Comparison of ENCODE assay signal across 19 cellular contexts in genomic region chr5:179207920-179208705, GRCh38.
DNase-seq lines count a peak whose midpoint lies in the region; ATAC-seq, FAIRE-seq and TF ChIP-seq lines count a peak whose summit lies in the region.
"Had no signal": no experiment of that assay in that cellular context is flagged by ENCODE, and none has a peak within 500 bp of the region (broad histone marks: within the 10 kb centered on the region; RNA-seq: fewer than 3 reads in every experiment).

No MANE protein-coding gene starts in this region.

- BruUV-seq in K562 (replicated peaks; lab: Mats Ljungman, UMichigan) = no TSS peak

- no peaks in the 10 kb centered on the region for H3K4me1 ChIP-seq in right atrium auricular region
- peaks cover 0 to 4% of the 10 kb centered on the region in 2 experiments; a peak in 2 of 5 replicates for H3K4me1 ChIP-seq in K562 (replicated peaks in 1 of 2; ENCODE audit: control insufficient read depth in 2 of 2, insufficient read depth in 2 of 2, low read length in 2 of 2)
- no peaks in the 10 kb centered on the region for H3K4me1 ChIP-seq in psoas muscle
- peaks cover 12% of the 10 kb centered on the region for H3K4me1 ChIP-seq in GM23248 (ENCODE audit: insufficient read depth)
- no peaks in the 10 kb centered on the region for H3K4me1 ChIP-seq in stomach

- intact Hi-C loops in Right ventricle myocardium superior (cut with DNase I) = no loop called here
- intact Hi-C loops in K562 (cut with micrococcal nuclease) = no loop called here
- intact Hi-C loops in psoas muscle (cut with DNase I) = no loop called here
- intact Hi-C loops in stomach (cut with DNase I; ENCODE audit: low total_unique reads) = no loop called here

- no peak for FAIRE-seq in K562 (lab: Jason Lieb, UNC)
- FAIRE-seq: GM12892, GM18507 had no signal

- H3K27me3 Mint-ChIP-seq in glutamatergic neuron (ENCODE audit: unreplicated experiment) = peaks cover 9% of the 10 kb centered on the region

- no peaks in the 10 kb centered on the region for H3K36me3 Mint-ChIP-seq in glutamatergic neuron (ENCODE audit: unreplicated experiment)
- H3K36me3 Mint-ChIP-seq: CD14-positive monocyte; CD4-positive, alpha-beta memory T cell had no signal

- POLR2A ChIA-PET in K562 (lab: Yijun Ruan, JAX) = interaction anchor here (0.8 to 1.0 kb wide), 2 partner anchors 64 to 212 kb away, joined by 3 read pairs; no protein-coding TSS in a partner anchor

- H3K4me3 ChIP-seq in right atrium auricular region (no peak overlapping the region), K562 (no peak overlapping the region), psoas muscle (no peak overlapping the region), GM23248 (no peak overlapping the region), stomach (no peak overlapping the region)
- H3K4me3 ChIP-seq: BLaER1 had no signal

- no peaks in the 10 kb centered on the region for H3K9me1 ChIP-seq in K562 (ENCODE audit: control insufficient read depth, insufficient read depth, low read length)

- no peak for TF ChIP-seq RAD21 in K562 (CRISPR knock-in tag; conservative IDR thresholded peaks at IDR 0.05 in 1 of 2, IDR thresholded peaks at IDR 0.05 in 1 of 2)

- peaks cover 15% of the 10 kb centered on the region for H3K4me1 Mint-ChIP-seq in glutamatergic neuron (ENCODE audit: low read depth, unreplicated experiment)
- H3K4me1 Mint-ChIP-seq: CD14-positive monocyte; CD4-positive, alpha-beta memory T cell had no signal

- in situ Hi-C loops in K562 (cut with MboI) (no loop called here), GM23248 (cut with MboI) (no loop called here)

- H3K36me3 ChIP-seq in right atrium auricular region = no peaks in the 10 kb centered on the region
- H3K36me3 ChIP-seq in K562 (ENCODE audit: control insufficient read depth, insufficient read depth, low read length) = no peaks in the 10 kb centered on the region
- no peaks in the 10 kb centered on the region for H3K36me3 ChIP-seq in psoas muscle (ENCODE audit: insufficient read depth in 1 of 2, low read depth in 1 of 2)
- no peaks in the 10 kb centered on the region for H3K36me3 ChIP-seq in GM23248 (ENCODE audit: low read depth)
- H3K36me3 ChIP-seq in stomach = no peaks in the 10 kb centered on the region
- H3K36me3 ChIP-seq: BLaER1 had no signal

- TF ChIP-seq EP300 in K562 (IDR thresholded peaks at IDR 0.05; ENCODE audit: low read length) (no peak), stomach (IDR thresholded peaks at IDR 0.05) (no peak)

- TF ChIP-seq POLR2A in K562 (conservative IDR thresholded peaks at IDR 0.05) (no peak), stomach (IDR thresholded peaks at IDR 0.05) (no peak)

- CTCF ChIA-PET in K562 (lab: Yijun Ruan, JAX; ENCODE audit: low intra/inter-chr PET ratio) = no interaction called here

- H4K20me1 ChIP-seq in K562 (replicated peaks; ENCODE audit: control insufficient read depth, insufficient read depth, low read length) = no peaks in the 10 kb centered on the region; the same call in 1 of the 2 replicates
- no peaks in the 10 kb centered on the region; the same call in 1 of the 2 replicates for H4K20me1 ChIP-seq in GM23248 (ENCODE audit: insufficient read depth)
- H4K20me1 ChIP-seq: BLaER1 had no signal

- peaks cover 4% of the 10 kb centered on the region for H3K9me3 Mint-ChIP-seq in glutamatergic neuron (ENCODE audit: unreplicated experiment)
- H3K9me3 Mint-ChIP-seq: CD4-positive, alpha-beta memory T cell; H9 had no signal

- H3K9me3 ChIP-seq in right atrium auricular region = no peaks in the 10 kb centered on the region
- no peaks in the 10 kb centered on the region for H3K9me3 ChIP-seq in K562 (replicated peaks; ENCODE audit: control insufficient read depth, insufficient read depth, low read depth, low read length)
- H3K9me3 ChIP-seq in psoas muscle = no peaks in the 10 kb centered on the region
- H3K9me3 ChIP-seq in GM23248 (ENCODE audit: low read depth) = no peaks in the 10 kb centered on the region
- no peaks in the 10 kb centered on the region for H3K9me3 ChIP-seq in stomach
- H3K9me3 ChIP-seq: BLaER1 had no signal

- TF ChIP-seq CTCF in right atrium auricular region (IDR thresholded peaks at IDR 0.05) (no peak), K562 (IDR thresholded peaks at IDR 0.05 in 2 of 3, conservative IDR thresholded peaks at IDR 0.05 in 1 of 3; ENCODE audit: insufficient read depth in 2 of 3, low read depth in 1 of 3, low read length in 3 of 3) (no peak), glutamatergic neuron (IDR thresholded peaks at IDR 0.05; ENCODE audit: partially characterized antibody, unreplicated experiment) (no peak), psoas muscle (IDR thresholded peaks at IDR 0.05) (no peak), stomach (IDR thresholded peaks at IDR 0.05) (no peak)

- DNase-seq in Right ventricle myocardium superior (peak; percentile 24), right atrium auricular region (ENCODE audit: low spot score) (no peak), K562 (ENCODE audit: extremely low read depth in 1 of 4, low spot score in 3 of 4) (no peak), glutamatergic neuron (peak; percentile 5), psoas muscle (peak; percentile 8 to 45), GM23248 (no peak), stomach (no peak)
- DNase-seq: 8988T; CD4-positive, alpha-beta memory T cell; DMS153; DMS79; GDM1; GOT3; H9 had no signal

- H3K27me3 ChIP-seq in right atrium auricular region (no peaks in the 10 kb centered on the region), K562 (ENCODE audit: control insufficient read depth in 2 of 2, insufficient read depth in 2 of 2, low read length in 2 of 2) (peaks cover 11 to 62% of the 10 kb centered on the region in 2 experiments; a peak in 4 of 5 replicates), psoas muscle (ENCODE audit: insufficient read depth in 3 of 3, low read length in 2 of 3) (no peaks in the 10 kb centered on the region), GM23248 (replicated peaks; ENCODE audit: insufficient read depth) (no peaks in the 10 kb centered on the region), stomach (peaks cover 0 to 2% (median 0%) of the 10 kb centered on the region in 3 donors)
- H3K27me3 ChIP-seq: BLaER1 had no signal

- WGBS in K562 (ENCODE audit: insufficient coverage, low coverage, missing lambda C conversion rate) = 0% methylated on average over 16 of the region's 22 CpGs
- WGBS in psoas muscle, 3 donors = 84 to 89% (median 89%) methylated on average over 22 of the region's 22 CpGs
- 90 to 93% methylated on average over 17 to 19 of the region's 22 CpGs for WGBS in GM23248 (ENCODE audit: low coverage in 1 of 2, low lambda C conversion rate in 2 of 2, missing lambda C conversion rate in 2 of 2), 2 experiments
- WGBS in stomach, 5 donors = 77 to 84% (median 78%) methylated on average over 6 to 22 of the region's 22 CpGs

- no peak overlapping the region for H3K4me3 Mint-ChIP-seq in glutamatergic neuron (ENCODE audit: unreplicated experiment)
- H3K4me3 Mint-ChIP-seq: CD14-positive monocyte; CD4-positive, alpha-beta memory T cell; H9 had no signal

- no peak overlapping the region for H3K27ac Mint-ChIP-seq in glutamatergic neuron (ENCODE audit: unreplicated experiment)
- H3K27ac Mint-ChIP-seq: CD14-positive monocyte; CD4-positive, alpha-beta memory T cell; H9 had no signal

- H3K27ac ChIP-seq in right atrium auricular region (no peak overlapping the region), K562 (ENCODE audit: extremely low read depth, low read depth, low read length) (no peak overlapping the region), psoas muscle (no peak overlapping the region), GM23248 (no peak overlapping the region), stomach (no peak overlapping the region)
- H3K27ac ChIP-seq: BLaER1 had no signal

- H3K4me2 ChIP-seq in K562 (ENCODE audit: insufficient read depth, low read length) (no peak overlapping the region), GM23248 (ENCODE audit: unreplicated experiment) (no peak overlapping the region)
- H3K4me2 ChIP-seq: BLaER1 had no signal

- H2AFZ ChIP-seq in K562 (ENCODE audit: low read depth, low read length) = no peak overlapping the region
- no peak overlapping the region for H2AFZ ChIP-seq in GM23248

- H3F3A ChIP-seq in GM23248 (ENCODE audit: insufficient read depth) = no peaks in the 10 kb centered on the region

- ATAC-seq in Right ventricle myocardium superior (ENCODE audit: poor library complexity) (no peak), K562 (0 out of 3 replicates have a peak, but pooled peaks have one; percentile 22), psoas muscle (no peak), GM19035 (IDR thresholded peaks at IDR 0.05; ENCODE audit: unreplicated experiment) (no peak)

- H3K79me2 ChIP-seq in K562 (ENCODE audit: control insufficient read depth, insufficient read depth, low read length) (no peaks in the 10 kb centered on the region), GM23248 (ENCODE audit: insufficient read depth) (peaks cover 77% of the 10 kb centered on the region)

- H3K9me2 ChIP-seq in GM23248 (ENCODE audit: insufficient read depth) = no peaks in the 10 kb centered on the region

- no peak overlapping the region; a peak in 1 of 4 replicates for H3K9ac ChIP-seq in K562 (ENCODE audit: insufficient read depth in 1 of 2, low read depth in 2 of 2, low read length in 2 of 2)
- no peak overlapping the region for H3K9ac ChIP-seq in GM23248
- H3K9ac ChIP-seq: BLaER1 had no signal

TF ChIP-seq in K562, 482 proteins besides CTCF, POLR2A, EP300 and RAD21 (continues in another document):
- TF ChIP-seq, protein P1, sequence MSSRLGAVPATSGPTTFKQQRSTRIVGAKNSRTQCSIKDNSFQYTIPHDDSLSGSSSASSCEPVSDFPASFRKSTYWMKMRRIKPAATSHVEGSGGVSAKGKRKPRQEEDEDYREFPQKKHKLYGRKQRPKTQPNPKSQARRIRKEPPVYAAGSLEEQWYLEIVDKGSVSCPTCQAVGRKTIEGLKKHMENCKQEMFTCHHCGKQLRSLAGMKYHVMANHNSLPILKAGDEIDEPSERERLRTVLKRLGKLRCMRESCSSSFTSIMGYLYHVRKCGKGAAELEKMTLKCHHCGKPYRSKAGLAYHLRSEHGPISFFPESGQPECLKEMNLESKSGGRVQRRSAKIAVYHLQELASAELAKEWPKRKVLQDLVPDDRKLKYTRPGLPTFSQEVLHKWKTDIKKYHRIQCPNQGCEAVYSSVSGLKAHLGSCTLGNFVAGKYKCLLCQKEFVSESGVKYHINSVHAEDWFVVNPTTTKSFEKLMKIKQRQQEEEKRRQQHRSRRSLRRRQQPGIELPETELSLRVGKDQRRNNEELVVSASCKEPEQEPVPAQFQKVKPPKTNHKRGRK (tag; IDR thresholded peaks at IDR 0.05) = no peak
- TF ChIP-seq DACH1 (IDR thresholded peaks at IDR 0.05; ENCODE audit: partially characterized antibody) = no peak
- no peak for TF ChIP-seq GTF2A2 (tag; IDR thresholded peaks at IDR 0.05)
- no peak for TF ChIP-seq KLF10 (CRISPR knock-in tag; IDR thresholded peaks at IDR 0.05)
- TF ChIP-seq RFX5 (IDR thresholded peaks at IDR 0.05; ENCODE audit: low read depth, low read length) = no peak
- no peak for TF ChIP-seq TCF7 (IDR thresholded peaks at IDR 0.05; ENCODE audit: borderline replicate concordance)
- TF ChIP-seq TAF7 (tag; IDR thresholded peaks at IDR 0.05) = no peak
- no peak for TF ChIP-seq PTRF (tag; IDR thresholded peaks at IDR 0.05)
- no peak for TF ChIP-seq EGR1 (conservative IDR thresholded peaks at IDR 0.05)

Comparison
In these comparisons a context has a peak if more than half of its experiments do, and no peak if none do; other contexts are left out.
1. DNase-seq: peak in Right ventricle myocardium superior (single experiment), glutamatergic neuron (single experiment) and psoas muscle (2 of 2); none in right atrium auricular region (single experiment), K562 (0 of 4), GM23248 (single experiment) and stomach (single experiment).